Comparison of ENCODE assay signal across 8 cellular contexts in the genomic region with DNA sequence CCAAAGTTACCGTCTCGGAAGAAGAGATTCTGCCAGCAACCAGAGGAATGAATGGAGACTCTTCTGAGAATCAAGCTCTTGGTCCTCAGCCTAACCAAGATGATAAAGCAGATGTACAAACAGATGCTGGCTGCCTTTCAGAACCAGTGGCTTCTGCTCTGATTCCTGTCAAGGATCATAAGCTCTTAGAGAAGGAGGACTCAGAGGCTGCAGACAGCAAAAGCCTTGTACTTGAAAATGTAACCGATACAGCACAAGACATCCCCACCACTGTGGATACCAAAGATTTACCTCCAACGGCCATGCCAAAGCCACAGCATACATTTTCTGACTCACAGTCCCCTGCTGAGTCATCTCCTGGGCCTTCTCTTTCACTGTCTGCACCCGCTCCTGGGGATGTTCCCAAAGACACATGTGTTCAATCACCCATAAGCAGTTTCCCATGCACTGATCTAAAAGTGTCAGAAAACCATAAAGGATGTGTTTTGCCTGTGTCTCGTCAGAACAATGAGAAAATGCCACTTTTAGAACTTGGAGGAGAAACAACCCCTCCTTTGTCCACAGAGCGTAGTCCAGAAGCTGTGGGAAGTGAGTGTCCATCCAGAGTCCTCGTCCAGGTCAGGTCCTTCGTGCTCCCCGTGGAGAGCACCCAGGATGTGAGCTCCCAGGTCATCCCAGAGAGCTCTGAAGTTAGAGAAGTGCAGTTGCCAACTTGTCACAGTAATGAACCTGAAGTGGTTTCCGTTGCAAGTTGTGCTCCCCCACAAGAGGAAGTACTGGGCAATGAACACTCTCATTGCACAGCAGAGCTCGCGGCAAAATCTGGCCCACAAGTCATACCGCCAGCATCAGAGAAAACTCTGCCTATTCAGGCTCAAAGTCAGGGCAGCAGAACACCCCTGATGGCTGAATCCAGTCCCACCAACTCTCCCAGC.
DNase-seq lines count a peak whose midpoint lies in the region; ATAC-seq and TF ChIP-seq lines count a peak whose summit lies in the region.

No MANE protein-coding gene starts in this region.

- H3K4me1 ChIP-seq in ACC112 (ENCODE audit: control insufficient read depth, insufficient read depth, low read length, unreplicated experiment): peaks cover 51% of the 10 kb centered on the region

- H3K27me3 Mint-ChIP-seq in activated naive CD8-positive, alpha-beta T cell: no peaks in the 10 kb centered on the region
- no peaks in the 10 kb centered on the region for H3K27me3 Mint-ChIP-seq in stimulated activated memory B cell treated with anti-CD40 and anti-IgM and Interleukin-4, amounts not matched to agents 10 μg/mL and 1 μg/mL and 100 μg/mL, for 72 hours

- H3K4me1 Mint-ChIP-seq in activated naive CD8-positive, alpha-beta T cell (ENCODE audit: low read depth): peaks cover 84% of the 10 kb centered on the region
- peaks cover 81% of the 10 kb centered on the region for H3K4me1 Mint-ChIP-seq in stimulated activated memory B cell treated with anti-CD40 and anti-IgM and Interleukin-4, amounts not matched to agents 10 μg/mL and 1 μg/mL and 100 μg/mL, for 72 hours

- no peaks in the 10 kb centered on the region for H3K36me3 Mint-ChIP-seq in activated naive CD8-positive, alpha-beta T cell
- H3K36me3 Mint-ChIP-seq in stimulated activated memory B cell treated with anti-CD40 and anti-IgM and Interleukin-4, amounts not matched to agents 10 μg/mL and 1 μg/mL and 100 μg/mL, for 72 hours: no peaks in the 10 kb centered on the region

- peak overlapping the region; percentile 93 for H3K27ac ChIP-seq in ACC112 (ENCODE audit: low read depth, low read length)

- peak; percentile 91 for DNase-seq in SKM-1 treated with dmso at 0.1 percent for 144 hours (lab: John Stamatoyannopoulos, UW; ENCODE audit: unreplicated experiment)
- DNase-seq in left kidney (ENCODE audit: low read depth, low spot score): peak; percentile 18
- DNase-seq in NCI-H2227 (lab: John Stamatoyannopoulos, UW; ENCODE audit: unreplicated experiment): no peak

- H3K27ac Mint-ChIP-seq in activated naive CD8-positive, alpha-beta T cell: peak overlapping the region; percentile 97
- H3K27ac Mint-ChIP-seq in stimulated activated memory B cell treated with anti-CD40 and anti-IgM and Interleukin-4, amounts not matched to agents 10 μg/mL and 1 μg/mL and 100 μg/mL, for 72 hours: peak overlapping the region; percentile 96

- H3K79me2 ChIP-seq in ACC112 (ENCODE audit: control insufficient read depth, insufficient read depth, low read length, unreplicated experiment): peaks cover 64% of the 10 kb centered on the region

- TF ChIP-seq POLR2A in GM19099 (IDR thresholded peaks at IDR 0.05; ENCODE audit: extremely low read depth, insufficient read length, low read depth): peak; percentile 51

- peaks cover 12% of the 10 kb centered on the region; the same call in 1 of the 2 replicates for H3K36me3 ChIP-seq in ACC112 (ENCODE audit: insufficient read depth, low read length)

- no peaks in the 10 kb centered on the region for H3K27me3 ChIP-seq in ACC112 (ENCODE audit: insufficient read depth, low read length)

- no peaks in the 10 kb centered on the region for H3K9me3 Mint-ChIP-seq in activated naive CD8-positive, alpha-beta T cell (ENCODE audit: low read depth)
- no peaks in the 10 kb centered on the region for H3K9me3 Mint-ChIP-seq in stimulated activated memory B cell treated with anti-CD40 and anti-IgM and Interleukin-4, amounts not matched to agents 10 μg/mL and 1 μg/mL and 100 μg/mL, for 72 hours

- peak overlapping the region; percentile 73 for H2AFZ ChIP-seq in ACC112 (ENCODE audit: low read length, unreplicated experiment)

- ATAC-seq in HG03342 (IDR thresholded peaks at IDR 0.05; ENCODE audit: unreplicated experiment): peak; percentile 60
- peak; percentile 86 for ATAC-seq in stimulated activated memory B cell treated with anti-CD40 and anti-IgM and Interleukin-4, amounts not matched to agents 10 μg/mL and 1 μg/mL and 100 μg/mL, for 72 hours

- H3K4me3 Mint-ChIP-seq in activated naive CD8-positive, alpha-beta T cell: peak overlapping the region; percentile 87
- peak overlapping the region; percentile 92 for H3K4me3 Mint-ChIP-seq in stimulated activated memory B cell treated with anti-CD40 and anti-IgM and Interleukin-4, amounts not matched to agents 10 μg/mL and 1 μg/mL and 100 μg/mL, for 72 hours

- peak overlapping the region; percentile 63 for H3K4me3 ChIP-seq in ACC112 (ENCODE audit: low read depth, low read length)
